In the genomic region with DNA sequence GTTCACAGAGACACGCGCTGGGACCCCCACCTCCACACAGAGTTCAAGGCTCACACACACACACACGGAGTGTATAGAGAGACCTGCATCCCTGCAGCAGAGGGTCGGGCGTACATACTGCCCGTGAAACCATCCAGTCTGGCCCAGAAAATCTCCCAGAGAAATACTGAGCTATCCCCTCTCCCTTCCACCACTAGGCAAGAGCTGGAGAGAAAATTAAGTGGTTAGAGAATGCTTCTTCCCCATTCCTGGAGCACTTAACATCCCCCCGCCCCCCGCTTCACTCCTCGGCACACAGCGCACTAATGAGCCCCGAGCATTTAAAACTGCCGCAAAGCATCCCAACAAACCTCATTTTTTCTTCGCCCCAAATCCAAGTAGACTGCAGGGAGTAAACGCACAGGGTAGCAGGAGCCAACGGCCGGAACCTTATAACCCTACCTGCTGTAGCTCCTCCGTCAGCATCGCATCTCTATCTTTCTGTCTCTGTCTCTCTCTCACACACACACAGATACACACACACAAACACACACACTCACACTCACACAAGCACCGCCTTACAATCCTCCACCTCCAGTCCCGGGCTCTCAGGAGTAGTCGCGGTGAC, we compare ENCODE assay signal across 7 cellular contexts. TPM values are rescaled to one million over a fixed set of nuclear protein-coding genes. Genes with fewer than 3 reads are reported as not detected.
DNase-seq lines count a peak whose midpoint lies in the region; ATAC-seq and TF ChIP-seq lines count a peak whose summit lies in the region.

No MANE protein-coding gene starts in this region.

- no peaks in the 10 kb centered on the region for H3K9me3 Mint-ChIP-seq in Calu3 (ENCODE audit: low read depth, unreplicated experiment)
- no peaks in the 10 kb centered on the region for H3K9me3 Mint-ChIP-seq in endothelial cell (ENCODE audit: unreplicated experiment)

- H3K4me3 ChIP-seq in H7 (ENCODE audit: insufficient read depth, low read depth, low read length): peak overlapping the region; percentile 70
- peak overlapping the region; percentile 80 for H3K4me3 ChIP-seq in SK-N-MC
- peak overlapping the region; percentile 53 to 100 for H3K4me3 ChIP-seq in muscle layer of colon (ENCODE audit: low read depth in 1 of 2, low read length in 2 of 2)

- DNase-seq in Calu3 (peak; percentile 36), H7 (peak; percentile 54), SK-N-MC (ENCODE audit: low read depth, low spot score) (no peak), endothelial cell (ENCODE audit: low spot score) (peak; percentile 17), mesenteric fat pad (ENCODE audit: low spot score) (no peak)

- H3K36me3 Mint-ChIP-seq in Calu3 (ENCODE audit: insufficient read depth, unreplicated experiment) (no peaks in the 10 kb centered on the region), endothelial cell (ENCODE audit: low read depth, unreplicated experiment) (no peaks in the 10 kb centered on the region)

- H3K9me3 ChIP-seq in SK-N-MC (ENCODE audit: low read depth, low read length) (no peaks in the 10 kb centered on the region), muscle layer of colon (ENCODE audit: low read length) (no peaks in the 10 kb centered on the region)

- intact Hi-C loops in Calu3 (cut with micrococcal nuclease; ENCODE audit: unreplicated experiment): loop anchor here (2.0 to 5.0 kb wide), 5 partner anchors 71 to 431 kb away; no protein-coding TSS in a partner anchor

- H3K27ac ChIP-seq in SK-N-MC (no peak overlapping the region), muscle layer of colon (ENCODE audit: low read depth, low read length) (peak overlapping the region; percentile 84)

- H3K4me3 Mint-ChIP-seq in Calu3 (ENCODE audit: low read depth, unreplicated experiment) (no peak overlapping the region), endothelial cell (ENCODE audit: unreplicated experiment) (no peak overlapping the region)

- no peak for ATAC-seq in GM18867 (IDR thresholded peaks at IDR 0.05; ENCODE audit: unreplicated experiment)

- H3K36me3 ChIP-seq in H7 (replicated peaks; ENCODE audit: control insufficient read depth, insufficient read depth, low read length) (peaks cover 2% of the 10 kb centered on the region; the same call in 1 of the 2 replicates), SK-N-MC (ENCODE audit: insufficient read depth, low read length) (no peaks in the 10 kb centered on the region), muscle layer of colon (ENCODE audit: insufficient read depth, low read length) (peaks cover 23% of the 10 kb centered on the region)

- H3K4me1 ChIP-seq in muscle layer of colon (ENCODE audit: insufficient read depth, low read length): peaks cover 49% of the 10 kb centered on the region

- H3K9ac ChIP-seq in SK-N-MC (ENCODE audit: insufficient read length): no peak overlapping the region
- peak overlapping the region; percentile 99 for H3K9ac ChIP-seq in muscle layer of colon (ENCODE audit: low read length)

- TSS peak; percentile 20 for BruUV-seq in Calu3 (replicated peaks; lab: Mats Ljungman, UMichigan)

- H3K27ac Mint-ChIP-seq in Calu3 (ENCODE audit: unreplicated experiment) (no peak overlapping the region), endothelial cell (ENCODE audit: unreplicated experiment) (no peak overlapping the region)

- peaks cover 46% of the 10 kb centered on the region for H3K4me1 Mint-ChIP-seq in Calu3 (ENCODE audit: low read depth, unreplicated experiment)
- H3K4me1 Mint-ChIP-seq in endothelial cell (ENCODE audit: unreplicated experiment): peaks cover 11% of the 10 kb centered on the region

- CTCF ChIA-PET in Calu3 (lab: Charles Lee): interaction anchor here (0.6 to 3.9 kb wide), 21 partner anchors 11 to 268 kb away, joined by 3 to 21 read pairs (median 4); no protein-coding TSS in a partner anchor

- H3K27me3 ChIP-seq in H7 (ENCODE audit: control insufficient read depth, insufficient read depth, low read length): peaks cover 11% of the 10 kb centered on the region
- H3K27me3 ChIP-seq in muscle layer of colon (ENCODE audit: control insufficient read depth in 1 of 2, insufficient read depth in 2 of 2, low read length in 2 of 2): no peaks in the 10 kb centered on the region

- TF ChIP-seq CTCF in Calu3 (IDR thresholded peaks at IDR 0.05; ENCODE audit: unreplicated experiment) (no peak), endothelial cell (IDR thresholded peaks at IDR 0.05; ENCODE audit: unreplicated experiment) (no peak)

- H3K27me3 Mint-ChIP-seq in Calu3 (ENCODE audit: unreplicated experiment) (no peaks in the 10 kb centered on the region), endothelial cell (ENCODE audit: unreplicated experiment) (peaks cover 10% of the 10 kb centered on the region)

RNA-seq across cellular contexts. Expression of gene DUSP10, which starts 0.4 kb away (rescaled TPM):
- 55.1 and 58.2 TPM in 2 replicates for total RNA-seq in Calu3 (2022)
- 16.5 and 16.6 TPM in 2 replicates for total RNA-seq in H7 (2014; rRNA removed; shearing (Covaris generic))
- 5.0 TPM for total RNA-seq in endothelial cell (ENCODE audit: unreplicated experiment)
- 5.8 TPM for total RNA-seq in mesenteric fat pad

Comparison
In these comparisons a context has a peak if more than half of its experiments do, and no peak if none do; other contexts are left out.
1. DNase-seq: peak in Calu3 (single experiment), H7 (single experiment) and endothelial cell (single experiment); none in SK-N-MC (single experiment) and mesenteric fat pad (single experiment).
2. Peak in every context shown above with its lines, with median percentiles within 50 percentile points of each other: H3K4me3 ChIP-seq.